Comparison of ENCODE assay signal across 8 cellular contexts in genomic region chr22:43884600-43885318, GRCh38. TPM values are rescaled to one million over a fixed set of nuclear protein-coding genes. Genes with fewer than 3 reads are reported as not detected.
DNase-seq lines count a peak whose midpoint lies in the region; ATAC-seq and TF ChIP-seq lines count a peak whose summit lies in the region.

No MANE protein-coding gene starts in this region.

- intact Hi-C loops in activated T-helper 2 cell treated with anti-CD3 and anti-CD28 coated beads, Interferon-gamma antibody, Interleukin-2, Interleukin-4, amounts not matched to agents 10 μg/mL and 5 μg/mL and 100 μg/mL, durations not matched to agents 14 hours and 24 hours and 36 hours (cut with micrococcal nuclease): no loop called here
- intact Hi-C loops in head of caudate nucleus (cut with DNase I): no loop called here
- intact Hi-C loops in gastrocnemius medialis (cut with DNase I; ENCODE audit: low total_unique reads): loop anchor here (1.0 to 10.0 kb wide), 2 partner anchors 55 to 500 kb away; no protein-coding TSS in a partner anchor

- TF ChIP-seq POLR2A in gastrocnemius medialis (IDR thresholded peaks at IDR 0.05): no peak

- H3K36me3 Mint-ChIP-seq in activated T-helper 2 cell treated with anti-CD3 and anti-CD28 coated beads, Interferon-gamma antibody, Interleukin-2, Interleukin-4, amounts not matched to agents 10 μg/mL and 5 μg/mL and 100 μg/mL, durations not matched to agents 14 hours and 24 hours and 36 hours (ENCODE audit: low read depth): no peaks in the 10 kb centered on the region

- no peak overlapping the region for H3K9ac ChIP-seq in OCI-LY1 (ENCODE audit: low read length)

- no peaks in the 10 kb centered on the region for H3K9me3 Mint-ChIP-seq in activated T-helper 2 cell treated with anti-CD3 and anti-CD28 coated beads, Interferon-gamma antibody, Interleukin-2, Interleukin-4, amounts not matched to agents 10 μg/mL and 5 μg/mL and 100 μg/mL, durations not matched to agents 14 hours and 24 hours and 36 hours

- DNase-seq in 8988T (peak; percentile 74), head of caudate nucleus (peak in 41 of 42 donors; percentile 32 to 84 (median 68)), gastrocnemius medialis (peak; percentile 18 to 27), NCI-H128 (lab: John Stamatoyannopoulos, UW; ENCODE audit: unreplicated experiment) (no peak)
- DNase-seq in activated T-helper 2 cell treated with anti-CD3 and anti-CD28 coated beads, Interferon-gamma antibody, Interleukin-2, Interleukin-4, amounts not matched to agents 10 μg/mL and 5 μg/mL and 100 μg/mL, durations not matched to agents 14 hours and 24 hours and 36 hours (ENCODE audit: low spot score): peak; percentile 21

- H3K9me3 ChIP-seq in OCI-LY1 (ENCODE audit: low read length) (no peaks in the 10 kb centered on the region), gastrocnemius medialis (no peaks in the 10 kb centered on the region)

- H3K4me3 ChIP-seq in OCI-LY1 (ENCODE audit: low read depth, low read length, poor library complexity, severe bottlenecking) (no peak overlapping the region), gastrocnemius medialis (no peak overlapping the region)

- H3F3A ChIP-seq in OCI-LY1 (ENCODE audit: insufficient read depth, low read length): no peaks in the 10 kb centered on the region

- H3K4me2 ChIP-seq in OCI-LY1 (ENCODE audit: low read length): no peak overlapping the region

- no peaks in the 10 kb centered on the region for H4K20me1 ChIP-seq in OCI-LY1 (ENCODE audit: insufficient read depth, low read length)

- in situ Hi-C loops in gastrocnemius medialis (cut with MboI; ENCODE audit: low sequenced_read_pairs in 4 of 4): no loop called here

- no peak overlapping the region for H3K27ac ChIP-seq in OCI-LY1 (ENCODE audit: low read depth, low read length, poor library complexity, severe bottlenecking)
- H3K27ac ChIP-seq in gastrocnemius medialis: no peak overlapping the region

- no peaks in the 10 kb centered on the region for H3K27me3 ChIP-seq in OCI-LY1 (ENCODE audit: insufficient read depth, low read length)
- H3K27me3 ChIP-seq in gastrocnemius medialis: peaks cover 4 to 24% (median 19%) of the 10 kb centered on the region in 3 donors

- no peak overlapping the region for H3K4me3 Mint-ChIP-seq in activated T-helper 2 cell treated with anti-CD3 and anti-CD28 coated beads, Interferon-gamma antibody, Interleukin-2, Interleukin-4, amounts not matched to agents 10 μg/mL and 5 μg/mL and 100 μg/mL, durations not matched to agents 14 hours and 24 hours and 36 hours (ENCODE audit: low read depth)

- H3K9me2 ChIP-seq in OCI-LY1 (ENCODE audit: low read depth, low read length): no peaks in the 10 kb centered on the region

- TF ChIP-seq CTCF in GM12874 (IDR thresholded peaks at IDR 0.05; ENCODE audit: insufficient read depth, low read depth, low read length) (peak; percentile 96), OCI-LY1 (IDR thresholded peaks at IDR 0.05; ENCODE audit: low read length) (peak; percentile 76), gastrocnemius medialis (IDR thresholded peaks at IDR 0.05 in 4 of 5, conservative IDR thresholded peaks at IDR 0.05 in 1 of 5) (peak in 4 of 5 experiments; percentile 33 to 75 (median 64))

- H3K79me2 ChIP-seq in OCI-LY1 (ENCODE audit: insufficient read depth, low read length): no peaks in the 10 kb centered on the region

- H3K27ac Mint-ChIP-seq in activated T-helper 2 cell treated with anti-CD3 and anti-CD28 coated beads, Interferon-gamma antibody, Interleukin-2, Interleukin-4, amounts not matched to agents 10 μg/mL and 5 μg/mL and 100 μg/mL, durations not matched to agents 14 hours and 24 hours and 36 hours: no peak overlapping the region

- no peaks in the 10 kb centered on the region for H3K4me1 Mint-ChIP-seq in activated T-helper 2 cell treated with anti-CD3 and anti-CD28 coated beads, Interferon-gamma antibody, Interleukin-2, Interleukin-4, amounts not matched to agents 10 μg/mL and 5 μg/mL and 100 μg/mL, durations not matched to agents 14 hours and 24 hours and 36 hours (ENCODE audit: low read depth)

- no peak overlapping the region for H2AFZ ChIP-seq in OCI-LY1 (ENCODE audit: low read length)

- peaks cover 5% of the 10 kb centered on the region for H3K27me3 Mint-ChIP-seq in activated T-helper 2 cell treated with anti-CD3 and anti-CD28 coated beads, Interferon-gamma antibody, Interleukin-2, Interleukin-4, amounts not matched to agents 10 μg/mL and 5 μg/mL and 100 μg/mL, durations not matched to agents 14 hours and 24 hours and 36 hours (ENCODE audit: low read depth)

- H3K4me1 ChIP-seq in OCI-LY1 (ENCODE audit: insufficient read depth, low read length, severe bottlenecking) (no peaks in the 10 kb centered on the region), gastrocnemius medialis (no peaks in the 10 kb centered on the region)

- ATAC-seq in HG03108 (IDR thresholded peaks at IDR 0.05; ENCODE audit: unreplicated experiment) (peak; percentile 76), gastrocnemius medialis (peak in 1 of 2 donors; percentile 64)

- no peaks in the 10 kb centered on the region for H3K36me3 ChIP-seq in OCI-LY1 (ENCODE audit: insufficient read depth, low read length)
- no peaks in the 10 kb centered on the region for H3K36me3 ChIP-seq in gastrocnemius medialis

RNA-seq across cellular contexts. Expression of gene PNPLA5, which starts 7.1 kb away (rescaled TPM):
- not detected in 2 replicates for total RNA-seq in activated T-helper 2 cell treated with anti-CD3 and anti-CD28 coated beads, Interferon-gamma antibody, Interleukin-2, Interleukin-4, amounts not matched to agents 10 μg/mL and 5 μg/mL and 100 μg/mL, durations not matched to agents 14 hours and 24 hours and 36 hours
- total RNA-seq in gastrocnemius medialis: not detected

RNA-seq across cellular contexts. Expression of gene SULT4A1, which starts 22.4 kb away (rescaled TPM):
- not detected in 2 replicates for total RNA-seq in activated T-helper 2 cell treated with anti-CD3 and anti-CD28 coated beads, Interferon-gamma antibody, Interleukin-2, Interleukin-4, amounts not matched to agents 10 μg/mL and 5 μg/mL and 100 μg/mL, durations not matched to agents 14 hours and 24 hours and 36 hours
- not detected for total RNA-seq in gastrocnemius medialis

RNA-seq across cellular contexts. Expression of gene PNPLA3, which starts 38.8 kb away (rescaled TPM):
- 1.3 and 1.7 TPM in 2 replicates for total RNA-seq in activated T-helper 2 cell treated with anti-CD3 and anti-CD28 coated beads, Interferon-gamma antibody, Interleukin-2, Interleukin-4, amounts not matched to agents 10 μg/mL and 5 μg/mL and 100 μg/mL, durations not matched to agents 14 hours and 24 hours and 36 hours
- total RNA-seq in gastrocnemius medialis: 1 to 10 TPM in 2 of 4 donors, under 1 TPM in 1, not detected in 1; 0.58 to 2.3 (median 1.4) TPM
